Comparison of ENCODE assay signal across 30 cellular contexts in genomic region chr22:50317178-50317577, GRCh38. TPM values are rescaled to one million over a fixed set of nuclear protein-coding genes. Genes with fewer than 3 reads are reported as not detected.
DNase-seq lines count a peak whose midpoint lies in the region; ATAC-seq and TF ChIP-seq lines count a peak whose summit lies in the region.
"Had no signal": no experiment of that assay in that cellular context is flagged by ENCODE, and none has a peak within 500 bp of the region (broad histone marks: within the 10 kb centered on the region; RNA-seq: fewer than 3 reads in every experiment).

No MANE protein-coding gene starts in this region.

- CTCF ChIA-PET in OCI-LY7 (lab: Charles Lee; ENCODE audit: unreplicated experiment) = interaction anchor here (0.6 kb wide), 2 partner anchors 41 to 67 kb away, joined by 3 to 6 read pairs; no protein-coding TSS in a partner anchor

- no peaks in the 10 kb centered on the region for H3K9me3 Mint-ChIP-seq in natural killer cell treated with Interleukin-12 subunit alpha and Interleukin-12 subunit beta and Interleukin-15 and Interleukin-18, amount 100 ng/mL, for 72 hours
- H3K9me3 Mint-ChIP-seq in natural killer cell = no peaks in the 10 kb centered on the region
- no peaks in the 10 kb centered on the region for H3K9me3 Mint-ChIP-seq in T-helper 2 cell treated with Interferon-gamma antibody and Interleukin-4, amounts not matched to agents 5 μg/mL and 100 μg/mL, for 36 hours
- H3K9me3 Mint-ChIP-seq: activated naive CD8-positive, alpha-beta T cell treated with anti-CD3 and anti-CD28 coated beads, Interleukin-2, amount 50 U/mL, for 24 hours; activated T-cell treated with anti-CD3 and anti-CD28 coated beads, Interleukin-2, amount 50 U/mL, for 24 hours; mesothelial cell of epicardium; stimulated activated naive CD8-positive, alpha-beta T cell treated with anti-CD3 and anti-CD28 coated beads, Interleukin-15, amount 100 ng/mL, for 72 hours had no signal

- H2AFZ ChIP-seq in OCI-LY7 (ENCODE audit: low read length) = no peak overlapping the region

- no peaks in the 10 kb centered on the region for H3K79me2 ChIP-seq in OCI-LY7 (ENCODE audit: insufficient read depth, low read depth, low read length)

- no TSS peak for BruUV-seq in OCI-LY7 (replicated peaks; lab: Mats Ljungman, UMichigan)

- H3K4me2 ChIP-seq in OCI-LY7 (ENCODE audit: low read length) = peak overlapping the region; percentile 86

- POLR2A ChIA-PET in OCI-LY7 (lab: Charles Lee) = interaction anchor here (0.7 to 0.9 kb wide), 2 partner anchors 24 to 66 kb away, joined by 3 read pairs; partner anchors contain the start of gene HDAC10

- no peak for TF ChIP-seq CTCF in natural killer cell (IDR thresholded peaks at IDR 0.05)
- TF ChIP-seq CTCF in OCI-LY7 (conservative IDR thresholded peaks at IDR 0.05; ENCODE audit: low read length) = no peak
- no peak for TF ChIP-seq CTCF in psoas muscle (IDR thresholded peaks at IDR 0.05)

- no peaks in the 10 kb centered on the region for H4K20me1 ChIP-seq in OCI-LY7 (ENCODE audit: insufficient read depth, low read length)

- H3K4me3 Mint-ChIP-seq in natural killer cell treated with Interleukin-12 subunit alpha and Interleukin-12 subunit beta and Interleukin-15 and Interleukin-18, amount 100 ng/mL, for 72 hours = no peak overlapping the region
- H3K4me3 Mint-ChIP-seq in natural killer cell = no peak overlapping the region
- H3K4me3 Mint-ChIP-seq in T-helper 2 cell treated with Interferon-gamma antibody and Interleukin-4, amounts not matched to agents 5 μg/mL and 100 μg/mL, for 36 hours = no peak overlapping the region
- H3K4me3 Mint-ChIP-seq: activated naive CD8-positive, alpha-beta T cell treated with anti-CD3 and anti-CD28 coated beads, Interleukin-2, amount 50 U/mL, for 24 hours; activated T-cell treated with anti-CD3 and anti-CD28 coated beads, Interleukin-2, amount 50 U/mL, for 24 hours; mesothelial cell of epicardium; stimulated activated naive CD8-positive, alpha-beta T cell treated with anti-CD3 and anti-CD28 coated beads, Interleukin-15, amount 100 ng/mL, for 72 hours had no signal

- no peak overlapping the region for H3K27ac Mint-ChIP-seq in natural killer cell treated with Interleukin-12 subunit alpha and Interleukin-12 subunit beta and Interleukin-15 and Interleukin-18, amount 100 ng/mL, for 72 hours
- no peak overlapping the region for H3K27ac Mint-ChIP-seq in natural killer cell
- H3K27ac Mint-ChIP-seq in T-helper 2 cell treated with Interferon-gamma antibody and Interleukin-4, amounts not matched to agents 5 μg/mL and 100 μg/mL, for 36 hours = no peak overlapping the region
- H3K27ac Mint-ChIP-seq: activated naive CD8-positive, alpha-beta T cell treated with anti-CD3 and anti-CD28 coated beads, Interleukin-2, amount 50 U/mL, for 24 hours; activated T-cell treated with anti-CD3 and anti-CD28 coated beads, Interleukin-2, amount 50 U/mL, for 24 hours; mesothelial cell of epicardium; stimulated activated naive CD8-positive, alpha-beta T cell treated with anti-CD3 and anti-CD28 coated beads, Interleukin-15, amount 100 ng/mL, for 72 hours had no signal

- peak overlapping the region; percentile 61 for H3K4me3 ChIP-seq in OCI-LY7 (ENCODE audit: low read depth, low read length, poor library complexity, severe bottlenecking)
- no peak overlapping the region for H3K4me3 ChIP-seq in psoas muscle
- H3K4me3 ChIP-seq: cardiac muscle cell, GM12878, HAP-1, left ventricle myocardium inferior, sigmoid colon, SJSA1, thoracic aorta, uterus had no signal

- H3K27me3 Mint-ChIP-seq in natural killer cell treated with Interleukin-12 subunit alpha and Interleukin-12 subunit beta and Interleukin-15 and Interleukin-18, amount 100 ng/mL, for 72 hours = no peaks in the 10 kb centered on the region
- H3K27me3 Mint-ChIP-seq in natural killer cell (ENCODE audit: low read depth in 2 of 2) = no peaks in the 10 kb centered on the region
- no peaks in the 10 kb centered on the region for H3K27me3 Mint-ChIP-seq in T-helper 2 cell treated with Interferon-gamma antibody and Interleukin-4, amounts not matched to agents 5 μg/mL and 100 μg/mL, for 36 hours (ENCODE audit: low read depth)
- H3K27me3 Mint-ChIP-seq: activated naive CD8-positive, alpha-beta T cell treated with anti-CD3 and anti-CD28 coated beads, Interleukin-2, amount 50 U/mL, for 24 hours; activated T-cell treated with anti-CD3 and anti-CD28 coated beads, Interleukin-2, amount 50 U/mL, for 24 hours; stimulated activated naive CD8-positive, alpha-beta T cell treated with anti-CD3 and anti-CD28 coated beads, Interleukin-15, amount 100 ng/mL, for 72 hours had no signal

- peak; percentile 40 for DNase-seq in natural killer cell treated with Interleukin-12 subunit alpha and Interleukin-12 subunit beta and Interleukin-15 and Interleukin-18, amount 100 ng/mL, for 72 hours (ENCODE audit: low spot score)
- DNase-seq in natural killer cell = no peak
- no peak for DNase-seq in OCI-LY7 (ENCODE audit: low spot score)
- DNase-seq in islet precursor cell = peak; percentile 49
- DNase-seq in DMS 273 treated with DMSO at 0.1 percent for 48 hours (lab: John Stamatoyannopoulos, UW) = no peak
- DNase-seq in psoas muscle = no peak
- no peak for DNase-seq in dermis blood vessel endothelial cell
- DNase-seq in T-helper 2 cell treated with Interferon-gamma antibody and Interleukin-4, amounts not matched to agents 5 μg/mL and 100 μg/mL, for 36 hours (ENCODE audit: low spot score) = no peak
- DNase-seq: activated gamma-delta T cell treated with Interleukin-2 at 50 U/mL for 16 hours; activated naive CD8-positive, alpha-beta T cell treated with anti-CD3 and anti-CD28 coated beads, Interleukin-2, amount 50 U/mL, for 24 hours; activated T-cell treated with anti-CD3 and anti-CD28 coated beads, Interleukin-2, amount 50 U/mL, for 24 hours; effector CD8-positive, alpha-beta T cell; Karpas-422; left ventricle myocardium inferior; NCI-H1417 treated with DMSO at 0.1 percent for 48 hours; NCI-H2029 treated with DMSO at 0.1 percent for 48 hours; NCI-H2227 treated with DMSO at 0.1 percent for 48 hours; sigmoid colon; stimulated activated CD4-positive, alpha-beta T cell treated with anti-CD3 and anti-CD28 coated beads, Interleukin-12 subunit alpha, Interleukin-12 subunit beta, amount 100 ng/mL, for 4 hours; stimulated activated CD4-positive, alpha-beta T cell treated with anti-CD3 and anti-CD28 coated beads, Interleukin-2, amount 100 ng/mL, for 48 hours; stimulated activated naive CD8-positive, alpha-beta T cell treated with anti-CD3 and anti-CD28 coated beads, Interleukin-15, amount 100 ng/mL, for 72 hours; uterus had no signal

- H3K27ac ChIP-seq in OCI-LY7 (ENCODE audit: low read depth, low read length, poor library complexity, severe bottlenecking) (peak overlapping the region; percentile 90), psoas muscle (no peak overlapping the region)
- H3K27ac ChIP-seq: cardiac muscle cell, epithelial cell of prostate, left ventricle myocardium inferior, sigmoid colon, SJSA1, thoracic aorta, uterus had no signal

- H3K4me1 ChIP-seq in OCI-LY7 (ENCODE audit: insufficient read depth, low read length, poor library complexity, severe bottlenecking) (peaks cover 78% of the 10 kb centered on the region), psoas muscle (no peaks in the 10 kb centered on the region)
- H3K4me1 ChIP-seq: Caco-2, HAP-1, sigmoid colon, SJSA1, uterus had no signal

- intact Hi-C loops in natural killer cell (cut with micrococcal nuclease) (no loop called here), OCI-LY7 (cut with micrococcal nuclease; ENCODE audit: unreplicated experiment) (loop anchor here (5.0 kb wide), 1 partner anchor 125 kb away; no protein-coding TSS in a partner anchor), psoas muscle (cut with DNase I) (no loop called here)

- H3K27me3 ChIP-seq in psoas muscle (ENCODE audit: insufficient read depth in 3 of 3, low read length in 2 of 3) = no peaks in the 10 kb centered on the region
- H3K27me3 ChIP-seq: cardiac muscle cell, sigmoid colon, SJSA1, uterus had no signal

- H3K36me3 ChIP-seq in OCI-LY7 (ENCODE audit: insufficient read depth, low read length) (no peaks in the 10 kb centered on the region), psoas muscle (ENCODE audit: insufficient read depth in 1 of 2, low read depth in 1 of 2) (no peaks in the 10 kb centered on the region)
- H3K36me3 ChIP-seq: cardiac muscle cell, HAP-1, left ventricle myocardium inferior, sigmoid colon, SJSA1, thoracic aorta, uterus had no signal

- WGBS in psoas muscle, 3 donors = 86 to 95% (median 92%) methylated on average over 7 to 9 of the region's 9 CpGs

- no peaks in the 10 kb centered on the region for H3K9me3 ChIP-seq in OCI-LY7 (ENCODE audit: low read length)
- H3K9me3 ChIP-seq in psoas muscle = no peaks in the 10 kb centered on the region
- H3K9me3 ChIP-seq: Caco-2, HAP-1, left ventricle myocardium inferior, sigmoid colon, SJSA1, thoracic aorta, uterus had no signal

- ATAC-seq in natural killer cell treated with Interleukin-12 subunit alpha and Interleukin-12 subunit beta and Interleukin-15 and Interleukin-18, amount 100 ng/mL, for 72 hours = no peak
- ATAC-seq in natural killer cell (no peak), psoas muscle (no peak)
- ATAC-seq: activated naive CD8-positive, alpha-beta T cell treated with anti-CD3 and anti-CD28 coated beads, Interleukin-2, amount 50 U/mL, for 24 hours; GM12878; stimulated activated naive CD8-positive, alpha-beta T cell treated with anti-CD3 and anti-CD28 coated beads, Interleukin-15, amount 100 ng/mL, for 72 hours had no signal

- no peaks in the 10 kb centered on the region for H3K9me2 ChIP-seq in OCI-LY7 (ENCODE audit: insufficient read depth, low read length)

- peaks cover 7 to 12% of the 10 kb centered on the region in 2 donors for H3K4me1 Mint-ChIP-seq in natural killer cell treated with Interleukin-12 subunit alpha and Interleukin-12 subunit beta and Interleukin-15 and Interleukin-18, amount 100 ng/mL, for 72 hours (ENCODE audit: low read depth in 2 of 2)
- H3K4me1 Mint-ChIP-seq in natural killer cell = peaks cover 13 to 18% of the 10 kb centered on the region in 2 donors
- peaks cover 8% of the 10 kb centered on the region for H3K4me1 Mint-ChIP-seq in T-helper 2 cell treated with Interferon-gamma antibody and Interleukin-4, amounts not matched to agents 5 μg/mL and 100 μg/mL, for 36 hours (ENCODE audit: low read depth)

- no peaks in the 10 kb centered on the region for H3K36me3 Mint-ChIP-seq in natural killer cell treated with Interleukin-12 subunit alpha and Interleukin-12 subunit beta and Interleukin-15 and Interleukin-18, amount 100 ng/mL, for 72 hours
- H3K36me3 Mint-ChIP-seq in natural killer cell = no peaks in the 10 kb centered on the region
- H3K36me3 Mint-ChIP-seq in T-helper 2 cell treated with Interferon-gamma antibody and Interleukin-4, amounts not matched to agents 5 μg/mL and 100 μg/mL, for 36 hours (ENCODE audit: low read depth) = no peaks in the 10 kb centered on the region

RNA-seq across cellular contexts. Expression of gene DENND6B, which starts 9.6 kb away (rescaled TPM):
- total RNA-seq in natural killer cell treated with Interleukin-12 subunit alpha and Interleukin-12 subunit beta and Interleukin-15 and Interleukin-18, amount 100 ng/mL, for 72 hours = 1 to 10 TPM; 2.2 TPM
- total RNA-seq in natural killer cell (1 to 10 TPM; 3.1 to 5.0 (median 4.5) TPM), OCI-LY7 (2022) (38.1 and 45.0 TPM in 2 replicates), psoas muscle (1 to 10 TPM in 2 of 4 donors, under 1 TPM in 2; 0.57 to 1.6 (median 0.94) TPM), dermis blood vessel endothelial cell (1.3 and 3.6 TPM in 2 replicates)
- total RNA-seq in OCI-LY7 (2014; rRNA removed; shearing (Covaris generic)) = 25.0 and 31.6 TPM in 2 replicates
- polyA plus RNA-seq in psoas muscle = under 1 TPM; 0.46 to 0.93 (median 0.81) TPM

RNA-seq across cellular contexts. Expression of gene PLXNB2, which starts 9.7 kb away (rescaled TPM):
- 1 to 10 TPM; 4.4 to 5.5 TPM for total RNA-seq in natural killer cell treated with Interleukin-12 subunit alpha and Interleukin-12 subunit beta and Interleukin-15 and Interleukin-18, amount 100 ng/mL, for 72 hours
- 10 to 100 TPM in 2 of 3 donors, 1 to 10 TPM in 1; 6.0 to 34.7 (median 18.9) TPM for total RNA-seq in natural killer cell
- total RNA-seq in OCI-LY7 (2014; rRNA removed; shearing (Covaris generic)) = 10.7 and 13.6 TPM in 2 replicates
- 38.9 and 39.2 TPM in 2 replicates for total RNA-seq in OCI-LY7 (2022)
- 10 to 100 TPM; 13.6 to 43.7 (median 15.0) TPM for total RNA-seq in psoas muscle
- polyA plus RNA-seq in psoas muscle = 10 to 100 TPM in 1 of 3 donors, 1 to 10 TPM in 2; 3.9 to 11.6 (median 5.8) TPM
- 96.1 and 135 TPM in 2 replicates for total RNA-seq in dermis blood vessel endothelial cell

RNA-seq across cellular contexts. Expression of gene PPP6R2, which starts 25.9 kb away (rescaled TPM):
- total RNA-seq in natural killer cell treated with Interleukin-12 subunit alpha and Interleukin-12 subunit beta and Interleukin-15 and Interleukin-18, amount 100 ng/mL, for 72 hours = 100 to 1,000 TPM in 1 of 2 donors, 10 to 100 TPM in 1; 61.1 to 100 TPM
- 100 to 1,000 TPM in 1 of 3 donors, 10 to 100 TPM in 2; 76.0 to 103 (median 78.1) TPM for total RNA-seq in natural killer cell
- total RNA-seq in OCI-LY7 (2014; rRNA removed; shearing (Covaris generic)) = 55.0 and 64.5 TPM in 2 replicates
- total RNA-seq in OCI-LY7 (2022) = 62.3 and 65.8 TPM in 2 replicates
- total RNA-seq in psoas muscle = 10 to 100 TPM; 36.6 to 48.2 (median 42.5) TPM
- 10 to 100 TPM; 31.6 to 43.7 (median 32.1) TPM for polyA plus RNA-seq in psoas muscle
- total RNA-seq in dermis blood vessel endothelial cell = 67.0 and 82.9 TPM in 2 replicates

RNA-seq across cellular contexts. Expression of gene MAPK11, which starts 47.0 kb away (rescaled TPM):
- total RNA-seq in natural killer cell treated with Interleukin-12 subunit alpha and Interleukin-12 subunit beta and Interleukin-15 and Interleukin-18, amount 100 ng/mL, for 72 hours = 10 to 100 TPM; 10.2 to 15.1 TPM
- total RNA-seq in natural killer cell (1 to 10 TPM; 2.2 to 3.1 (median 2.2) TPM), OCI-LY7 (2022) (18.6 and 19.7 TPM in 2 replicates), psoas muscle (1 to 10 TPM; 4.4 to 6.3 (median 5.4) TPM), dermis blood vessel endothelial cell (21.4 and 41.7 TPM in 2 replicates)
- 12.0 and 13.0 TPM in 2 replicates for total RNA-seq in OCI-LY7 (2014; rRNA removed; shearing (Covaris generic))
- polyA plus RNA-seq in psoas muscle = 1 to 10 TPM; 1.7 to 5.3 (median 4.0) TPM

RNA-seq across cellular contexts. Expression of gene MAPK12, which starts 55.7 kb away (rescaled TPM):
- 1 to 10 TPM; 1.6 to 9.0 TPM for total RNA-seq in natural killer cell treated with Interleukin-12 subunit alpha and Interleukin-12 subunit beta and Interleukin-15 and Interleukin-18, amount 100 ng/mL, for 72 hours
- 1 to 10 TPM; 2.2 to 2.5 (median 2.4) TPM for total RNA-seq in natural killer cell
- 90.8 and 93.6 TPM in 2 replicates for total RNA-seq in OCI-LY7 (2014; rRNA removed; shearing (Covaris generic))
- total RNA-seq in OCI-LY7 (2022) = 84.9 and 90.1 TPM in 2 replicates
- 100 to 1,000 TPM; 107 to 178 (median 145) TPM for total RNA-seq in psoas muscle
- polyA plus RNA-seq in psoas muscle = 100 to 1,000 TPM in 2 of 3 donors, 10 to 100 TPM in 1; 57.4 to 148 (median 131) TPM
- 73.4 and 118 TPM in 2 replicates for total RNA-seq in dermis blood vessel endothelial cell

Comparison
In these comparisons a context has a peak if more than half of its experiments do, and no peak if none do; other contexts are left out.
1. DNase-seq: peak in natural killer cell treated with Interleukin-12 subunit alpha and Interleukin-12 subunit beta and Interleukin-15 and Interleukin-18, amount 100 ng/mL, for 72 hours (single experiment) and islet precursor cell (single experiment); none in natural killer cell (single experiment), OCI-LY7 (single experiment), DMS 273 treated with DMSO at 0.1 percent for 48 hours (single experiment), psoas muscle (0 of 2), dermis blood vessel endothelial cell (single experiment) and T-helper 2 cell treated with Interferon-gamma antibody and Interleukin-4, amounts not matched to agents 5 μg/mL and 100 μg/mL, for 36 hours (single experiment).